Comparison of ENCODE assay signal across 23 cellular contexts in the genomic region with DNA sequence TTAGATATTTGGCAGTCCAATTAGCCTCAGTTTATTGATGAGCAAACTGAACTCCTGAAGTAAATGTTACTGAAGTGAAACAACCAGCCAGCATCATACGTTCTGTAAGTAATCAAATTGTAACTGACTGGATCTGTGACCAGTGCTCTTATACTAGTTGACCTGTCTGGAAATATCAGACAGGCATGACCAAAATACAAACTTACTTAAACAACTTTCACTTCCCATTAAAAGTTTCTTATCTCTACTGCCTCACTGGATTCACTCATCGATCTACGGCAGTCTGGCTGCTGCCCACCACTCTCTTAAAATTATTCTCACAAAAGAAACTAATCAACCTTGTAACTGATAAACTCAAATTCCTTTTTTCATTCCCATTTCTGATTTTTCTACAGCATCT. TPM values are rescaled to one million over a fixed set of nuclear protein-coding genes. Genes with fewer than 3 reads are reported as not detected.
DNase-seq lines count a peak whose midpoint lies in the region; ATAC-seq, FAIRE-seq and TF ChIP-seq lines count a peak whose summit lies in the region.
"Had no signal": no experiment of that assay in that cellular context is flagged by ENCODE, and none has a peak within 500 bp of the region (broad histone marks: within the 10 kb centered on the region; RNA-seq: fewer than 3 reads in every experiment).

No MANE protein-coding gene starts in this region.

- peak; percentile 90 for ATAC-seq in GM18505 (IDR thresholded peaks at IDR 0.05; ENCODE audit: unreplicated experiment)
- peak; percentile 82 for ATAC-seq in GM19351 (IDR thresholded peaks at IDR 0.05; ENCODE audit: unreplicated experiment)
- ATAC-seq in HG02759 (IDR thresholded peaks at IDR 0.05; ENCODE audit: unreplicated experiment) = peak; percentile 77
- peak; percentile 50 for ATAC-seq in HG03442 (IDR thresholded peaks at IDR 0.05; ENCODE audit: unreplicated experiment)
- ATAC-seq in GM19397 (IDR thresholded peaks at IDR 0.05; ENCODE audit: unreplicated experiment) = no peak
- ATAC-seq: gastrocnemius medialis, natural killer cell, PC-3 had no signal

- no peak for TF ChIP-seq POLR2A in GM18505 (IDR thresholded peaks at IDR 0.05; ENCODE audit: borderline replicate concordance, extremely low read depth, insufficient read depth, insufficient read length)

- no peak for FAIRE-seq in frontal cortex (lab: Jason Lieb, UNC)
- FAIRE-seq: D721Med, GM19239 had no signal

- DNase-seq in GF-D8 (lab: John Stamatoyannopoulos, UW) (no peak), frontal cortex (ENCODE audit: low spot score in 2 of 2) (no peak), SIG-M5 (lab: John Stamatoyannopoulos, UW) (no peak)
- DNase-seq: ACHN; activated gamma-delta T cell treated with Interleukin-2 at 50 U/mL for 16 hours; dorsolateral prefrontal cortex; erythroblast; gastrocnemius medialis; natural killer cell; NCI-H1436; NCI-H69; PC-3; sigmoid colon; SJCRH30; stimulated activated naive CD4-positive, alpha-beta T cell treated with Interleukin-2 at 50 U/mL for 16 hours; thyroid gland had no signal

RNA-seq across cellular contexts. Expression of a gene that starts 56.4 kb away (rescaled TPM):
- total RNA-seq in frontal cortex = 22.4 TPM

RNA-seq across cellular contexts. Expression of a gene that starts 56.6 kb away (rescaled TPM):
- 75.4 TPM for total RNA-seq in frontal cortex
